ENCODE assay signal across 7 cellular contexts in genomic region chr9:27239648-27240047, GRCh38. TPM values are rescaled to one million over a fixed set of nuclear protein-coding genes. Genes with fewer than 3 reads are reported as not detected.
"Had no signal": no experiment of that assay in that cellular context is flagged by ENCODE, and none has a peak within 500 bp of the region (broad histone marks: within the 10 kb centered on the region; RNA-seq: fewer than 3 reads in every experiment).

No MANE protein-coding gene starts in this region.

RNA-seq across cellular contexts. Expression of gene EQTN, which starts 57.3 kb away (rescaled TPM):
- total RNA-seq: fibroblast of villous mesenchyme, heart right ventricle, lung microvascular endothelial cell, right cardiac atrium, thoracic aorta had no signal
- polyA plus RNA-seq: heart right ventricle, liver, right cardiac atrium, stomach had no signal
